In genomic region chr2:202911203-202911512, GRCh38 we compare ENCODE assay signal across 1 cellular context.
TF ChIP-seq lines count a peak whose summit lies in the region.

No MANE protein-coding gene starts in this region.

TF ChIP-seq in K562, 482 proteins besides CTCF, POLR2A, EP300 and RAD21 (continued from another document):
- TF ChIP-seq CHD7 (IDR thresholded peaks at IDR 0.05; ENCODE audit: low read depth, low read length) (no peak), SPI1 (IDR thresholded peaks at IDR 0.05; ENCODE audit: borderline replicate concordance, low read depth, low read length) (no peak), HMGXB4 (CRISPR knock-in tag; IDR thresholded peaks at IDR 0.05) (no peak), TSHZ1 (CRISPR knock-in tag; IDR thresholded peaks at IDR 0.05) (no peak), E2F3 (CRISPR knock-in tag; IDR thresholded peaks at IDR 0.05) (no peak), XRCC5 (IDR thresholded peaks at IDR 0.05; ENCODE audit: low read depth, low read length) (no peak), GTF2F1 (IDR thresholded peaks at IDR 0.05; ENCODE audit: low read depth, low read length) (no peak), ZNF696 (CRISPR knock-in tag; conservative IDR thresholded peaks at IDR 0.05) (no peak)
